21 cellular contexts compared by ENCODE assay signal in the genomic region with DNA sequence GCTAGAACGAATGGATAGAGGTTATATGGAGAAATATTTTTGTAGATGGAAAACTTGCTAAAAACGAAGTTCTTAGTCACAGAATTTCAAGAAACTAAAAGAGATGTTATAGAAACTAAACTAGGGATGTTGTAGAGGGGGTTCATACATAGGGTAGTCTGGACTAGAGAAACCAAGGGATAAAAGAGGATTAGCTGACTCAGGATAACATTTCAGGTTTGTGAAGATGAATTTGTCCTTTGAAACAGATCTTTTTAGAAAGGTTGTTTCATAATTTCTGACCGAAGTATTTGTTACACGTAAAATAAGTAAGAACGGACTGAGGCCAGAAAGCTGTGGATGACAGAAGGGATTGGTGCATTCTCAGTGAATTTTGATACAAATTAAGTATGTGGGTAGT. TPM values are rescaled to one million over a fixed set of nuclear protein-coding genes. Genes with fewer than 3 reads are reported as not detected.
DNase-seq lines count a peak whose midpoint lies in the region; ATAC-seq and TF ChIP-seq lines count a peak whose summit lies in the region.
"Had no signal": no experiment of that assay in that cellular context is flagged by ENCODE, and none has a peak within 500 bp of the region (broad histone marks: within the 10 kb centered on the region; RNA-seq: fewer than 3 reads in every experiment).

No MANE protein-coding gene starts in this region.

- H3K9me3 ChIP-seq in tibial nerve: no peaks in the 10 kb centered on the region
- H3K9me3 ChIP-seq: esophagus muscularis mucosa, heart right ventricle, MG63, ovary, stomach had no signal

- intact Hi-C loops in activated CD4-positive, alpha-beta T cell treated with anti-CD3 and anti-CD28 coated beads for 36 hours (cut with DNase I, micrococcal nuclease): no loop called here

- TF ChIP-seq CTCF in GM23338 (conservative IDR thresholded peaks at IDR 0.05; ENCODE audit: low read depth in 2 of 2) (no peak), tibial nerve (IDR thresholded peaks at IDR 0.05) (no peak)

- H3K27ac ChIP-seq in GM23338 (ENCODE audit: low read depth) (no peak overlapping the region), tibial nerve (no peak overlapping the region)
- H3K27ac ChIP-seq: 22Rv1, coronary artery, esophagus muscularis mucosa, heart right ventricle, ovary had no signal

- H3K36me3 ChIP-seq in GM23338 (ENCODE audit: insufficient read depth): peaks cover 25% of the 10 kb centered on the region
- peaks cover 0 to 13% (median 1%) of the 10 kb centered on the region in 3 donors for H3K36me3 ChIP-seq in tibial nerve
- H3K36me3 ChIP-seq: ovary had no signal

- H3K27me3 Mint-ChIP-seq in activated CD4-positive, alpha-beta T cell treated with anti-CD3 and anti-CD28 coated beads for 36 hours: no peaks in the 10 kb centered on the region
- H3K27me3 Mint-ChIP-seq in GM23338 (ENCODE audit: insufficient read depth, low read depth, poor library complexity): peaks cover 10% of the 10 kb centered on the region
- H3K27me3 Mint-ChIP-seq in naive thymus-derived CD8-positive, alpha-beta T cell: no peaks in the 10 kb centered on the region
- H3K27me3 Mint-ChIP-seq: activated B cell treated with CpG ODN at 0.5 μM for 24 hours had no signal

- no peak overlapping the region for H3K4me3 Mint-ChIP-seq in activated CD4-positive, alpha-beta T cell treated with anti-CD3 and anti-CD28 coated beads for 36 hours
- no peak overlapping the region for H3K4me3 Mint-ChIP-seq in GM23338
- H3K4me3 Mint-ChIP-seq in naive thymus-derived CD8-positive, alpha-beta T cell: peak overlapping the region in 8 of 10 donors; percentile 3 to 71 (median 41)

- peaks cover 16% of the 10 kb centered on the region; the same call in 1 of the 2 replicates for H3F3A ChIP-seq in GM23338 (replicated peaks; ENCODE audit: low read depth)

- CTCF ChIA-PET in activated CD4-positive, alpha-beta T cell treated with anti-CD3 and anti-CD28 coated beads for 36 hours (lab: Charles Lee): interaction anchor here (0.8 to 1.3 kb wide), 4 partner anchors 14 to 35 kb away, joined by 3 to 6 read pairs (median 3); partner anchors contain the start of gene YTHDF2

- peaks cover 64% of the 10 kb centered on the region for H3K4me1 Mint-ChIP-seq in activated CD4-positive, alpha-beta T cell treated with anti-CD3 and anti-CD28 coated beads for 36 hours
- peaks cover 29% of the 10 kb centered on the region for H3K4me1 Mint-ChIP-seq in GM23338
- H3K4me1 Mint-ChIP-seq in naive thymus-derived CD8-positive, alpha-beta T cell: peaks cover 23 to 82% (median 60%) of the 10 kb centered on the region in 4 donors

- peak overlapping the region; percentile 27; the same call in 1 of the 2 replicates for H3K4me2 ChIP-seq in GM23338

- peaks cover 46% of the 10 kb centered on the region for H3K36me3 Mint-ChIP-seq in activated CD4-positive, alpha-beta T cell treated with anti-CD3 and anti-CD28 coated beads for 36 hours (ENCODE audit: low read depth)
- H3K36me3 Mint-ChIP-seq in GM23338 (ENCODE audit: low read depth): peaks cover 69% of the 10 kb centered on the region
- H3K36me3 Mint-ChIP-seq in naive thymus-derived CD8-positive, alpha-beta T cell: peaks cover 5 to 64% (median 17%) of the 10 kb centered on the region in 3 donors

- TF ChIP-seq EP300 in tibial nerve (IDR thresholded peaks at IDR 0.05): no peak

- no peak overlapping the region for H2AFZ ChIP-seq in GM23338

- POLR2A ChIA-PET in activated CD4-positive, alpha-beta T cell treated with anti-CD3 and anti-CD28 coated beads for 36 hours (lab: Charles Lee): interaction anchor here (0.7 kb wide), 1 partner anchor 106 kb away, joined by 3 read pairs; no protein-coding TSS in a partner anchor
- POLR2A ChIA-PET in naive thymus-derived CD8-positive, alpha-beta T cell (lab: Charles Lee): interaction anchor here (0.6 kb wide), 1 partner anchor 39 kb away, joined by 3 read pairs; no protein-coding TSS in a partner anchor

- peaks cover 100% of the 10 kb centered on the region for H3K79me2 ChIP-seq in GM23338 (replicated peaks; ENCODE audit: insufficient read depth)

- no peaks in the 10 kb centered on the region for H3K9me2 ChIP-seq in GM23338 (ENCODE audit: insufficient read depth)

- no peak for DNase-seq in activated CD4-positive, alpha-beta T cell treated with anti-CD3 and anti-CD28 coated beads for 36 hours
- no peak for DNase-seq in activated CD4-positive, alpha-beta T cell treated with anti-CD3 and anti-CD28 coated beads for 4 hours
- DNase-seq in GM23338 (ENCODE audit: low spot score) (no peak), amniotic epithelial cell (ENCODE audit: low read depth) (peak; percentile 77), tibial nerve (ENCODE audit: low spot score in 2 of 2) (no peak)
- no peak for DNase-seq in naive thymus-derived CD8-positive, alpha-beta T cell
- DNase-seq: activated B cell treated with CpG ODN at 0.5 μM for 24 hours, anterior cingulate cortex, COR-L47, heart right ventricle, kidney glomerular epithelial cell, NCI-H2029, NCI-H524 treated with DMSO at 0.1 percent for 48 hours, ovary, stomach had no signal

- H3K9me3 Mint-ChIP-seq in activated CD4-positive, alpha-beta T cell treated with anti-CD3 and anti-CD28 coated beads for 36 hours (ENCODE audit: low read depth): no peaks in the 10 kb centered on the region
- no peaks in the 10 kb centered on the region for H3K9me3 Mint-ChIP-seq in GM23338
- no peaks in the 10 kb centered on the region for H3K9me3 Mint-ChIP-seq in naive thymus-derived CD8-positive, alpha-beta T cell
- H3K9me3 Mint-ChIP-seq: activated B cell treated with CpG ODN at 0.5 μM for 24 hours had no signal

- H4K20me1 ChIP-seq in GM23338 (replicated peaks; ENCODE audit: insufficient read depth): peaks cover 84% of the 10 kb centered on the region

- H3K4me1 ChIP-seq in GM23338 (ENCODE audit: insufficient read depth): peaks cover 53% of the 10 kb centered on the region
- H3K4me1 ChIP-seq in tibial nerve: peaks cover 0 to 95% (median 39%) of the 10 kb centered on the region in 4 donors

- TF ChIP-seq POLR2A in tibial nerve (IDR thresholded peaks at IDR 0.05): no peak

- WGBS in tibial nerve, 2 donors: 72 to 82% methylated on average over 5 of the region's 5 CpGs

- peak overlapping the region; percentile 3 for H3K27ac Mint-ChIP-seq in activated CD4-positive, alpha-beta T cell treated with anti-CD3 and anti-CD28 coated beads for 36 hours
- H3K27ac Mint-ChIP-seq in GM23338: peak overlapping the region; percentile 14; the same call in 1 of the 2 replicates
- peak overlapping the region in 5 of 10 donors; percentile 31 to 71 (median 42) for H3K27ac Mint-ChIP-seq in naive thymus-derived CD8-positive, alpha-beta T cell

- H3K4me3 ChIP-seq in GM23338 (no peak overlapping the region), tibial nerve (no peak overlapping the region)
- H3K4me3 ChIP-seq: coronary artery, esophagus muscularis mucosa, heart right ventricle, MG63, ovary had no signal

- ATAC-seq in activated CD4-positive, alpha-beta T cell treated with anti-CD3 and anti-CD28 coated beads for 36 hours: no peak
- ATAC-seq in GM23338: no peak
- no peak for ATAC-seq in naive thymus-derived CD8-positive, alpha-beta T cell
- ATAC-seq in GM21737 (IDR thresholded peaks at IDR 0.05; ENCODE audit: unreplicated experiment): no peak
- no peak for ATAC-seq in HG03135 (IDR thresholded peaks at IDR 0.05; ENCODE audit: unreplicated experiment)
- ATAC-seq: heart right ventricle had no signal

- no peaks in the 10 kb centered on the region for H3K27me3 ChIP-seq in GM23338 (ENCODE audit: insufficient read depth)
- no peaks in the 10 kb centered on the region for H3K27me3 ChIP-seq in tibial nerve
- H3K27me3 ChIP-seq: esophagus muscularis mucosa, heart right ventricle, MG63, ovary, stomach had no signal

TF ChIP-seq in GM23338, 12 proteins besides CTCF, POLR2A, EP300 and RAD21 (continues in another document):
- TF ChIP-seq STAT1 (IDR thresholded peaks at IDR 0.05; ENCODE audit: unreplicated experiment) (no peak), JUNB (IDR thresholded peaks at IDR 0.05; ENCODE audit: unreplicated experiment) (no peak)

RNA-seq across cellular contexts. Expression of gene YTHDF2, which starts 13.6 kb away (rescaled TPM):
- 10 to 100 TPM; 74.8 to 98.7 TPM for total RNA-seq in activated CD4-positive, alpha-beta T cell treated with anti-CD3 and anti-CD28 coated beads for 36 hours
- 150 and 169 TPM in 2 replicates for total RNA-seq in GM23338 (2014; rRNA removed; shearing (Covaris generic))
- 123 and 130 TPM in 2 replicates for polyA plus RNA-seq in GM23338 (2016; fragmentation: Nextera tagmentation; extraction: Ambion mirVana)
- 10 to 100 TPM; 75.4 to 76.6 TPM for total RNA-seq in naive thymus-derived CD8-positive, alpha-beta T cell
- polyA plus RNA-seq in naive thymus-derived CD8-positive, alpha-beta T cell: 100 to 1,000 TPM; 117 to 128 (median 118) TPM
- total RNA-seq in tibial nerve: 10 to 100 TPM; 40.4 to 42.8 (median 41.0) TPM

Comparison
In these comparisons a context has a peak if more than half of its experiments do, and no peak if none do; other contexts are left out.
1. H3K4me3 Mint-ChIP-seq: peak in naive thymus-derived CD8-positive, alpha-beta T cell (8 of 10); none in activated CD4-positive, alpha-beta T cell treated with anti-CD3 and anti-CD28 coated beads for 36 hours (single experiment) and GM23338 (single experiment).